9 cellular contexts compared by ENCODE assay signal in the genomic region with DNA sequence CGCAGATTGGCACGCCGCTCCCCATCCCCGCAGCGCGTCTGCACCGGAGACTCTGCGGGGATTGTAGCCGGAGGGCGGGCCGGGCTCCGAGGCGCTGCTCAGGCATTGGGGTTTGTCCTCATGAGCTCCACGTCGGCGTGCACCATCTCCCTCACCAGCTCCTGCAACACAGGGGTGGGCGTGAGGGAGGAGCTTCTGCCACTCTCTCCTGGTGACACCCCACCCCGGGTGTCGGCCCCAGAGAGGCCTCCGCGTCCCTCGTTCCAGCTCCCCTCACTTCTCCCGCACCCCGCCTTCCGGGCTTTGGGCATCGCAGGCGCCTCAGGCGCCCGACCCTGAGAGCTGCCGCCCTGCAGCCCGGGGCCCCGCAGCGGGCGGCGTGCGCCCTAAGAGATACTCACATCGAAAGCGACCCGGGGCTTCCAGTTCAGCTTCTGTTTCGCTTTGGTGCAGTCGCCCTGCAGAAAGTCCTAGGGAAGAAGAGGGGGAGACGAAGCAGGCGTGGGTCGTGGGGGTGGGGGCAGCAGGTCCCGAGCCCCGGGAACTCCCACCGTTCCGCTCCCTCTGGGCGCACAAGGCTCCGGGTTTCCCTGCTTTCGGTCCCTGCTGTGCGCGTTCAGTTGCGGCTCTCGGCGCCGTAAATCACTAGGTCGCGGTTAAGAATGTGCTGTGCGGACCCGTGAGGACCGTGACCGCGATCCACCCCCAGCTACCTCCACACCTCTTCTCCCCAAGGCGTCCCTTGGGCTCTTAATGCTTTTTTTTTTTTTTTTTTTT. TPM values are rescaled to one million over a fixed set of nuclear protein-coding genes. Genes with fewer than 3 reads are reported as not detected.
DNase-seq lines count a peak whose midpoint lies in the region; ATAC-seq and TF ChIP-seq lines count a peak whose summit lies in the region.
"Had no signal": no experiment of that assay in that cellular context is flagged by ENCODE, and none has a peak within 500 bp of the region (broad histone marks: within the 10 kb centered on the region; RNA-seq: fewer than 3 reads in every experiment).

No MANE protein-coding gene starts in this region.

- peak overlapping the region; percentile 48 for H3K4me3 Mint-ChIP-seq in activated CD8-positive, alpha-beta T cell treated with anti-CD3 and anti-CD28 coated beads, Interleukin-2, amount 10 ng/mL, durations not matched to agents 7 days and 5 days

- ATAC-seq in GM19463 (IDR thresholded peaks at IDR 0.05; ENCODE audit: unreplicated experiment) (peak; percentile 44), GM19324 (IDR thresholded peaks at IDR 0.05; ENCODE audit: low FRiP score, unreplicated experiment) (no peak)
- ATAC-seq in activated CD8-positive, alpha-beta T cell treated with anti-CD3 and anti-CD28 coated beads, Interleukin-2, amount 10 ng/mL, durations not matched to agents 7 days and 5 days, result no peak
- ATAC-seq: K562 had no signal

- no peak overlapping the region for H2AFZ ChIP-seq in MM.1S (ENCODE audit: low read length)

- no peaks in the 10 kb centered on the region for H3K9me2 ChIP-seq in MM.1S (replicated peaks; ENCODE audit: insufficient read depth, low read length)

- peaks cover 59% of the 10 kb centered on the region for H3K27me3 Mint-ChIP-seq in activated CD8-positive, alpha-beta T cell treated with anti-CD3 and anti-CD28 coated beads, Interleukin-2, amount 10 ng/mL, durations not matched to agents 7 days and 5 days (ENCODE audit: low read depth)

- H3K9me3 ChIP-seq in right atrium auricular region, result no peaks in the 10 kb centered on the region
- no peaks in the 10 kb centered on the region for H3K9me3 ChIP-seq in skeletal muscle satellite cell (replicated peaks; ENCODE audit: low read length)
- no peaks in the 10 kb centered on the region for H3K9me3 ChIP-seq in MM.1S (replicated peaks; ENCODE audit: insufficient read depth, low read length)

- H3K36me3 Mint-ChIP-seq in activated CD8-positive, alpha-beta T cell treated with anti-CD3 and anti-CD28 coated beads, Interleukin-2, amount 10 ng/mL, durations not matched to agents 7 days and 5 days (ENCODE audit: low read depth), result no peaks in the 10 kb centered on the region

- H3K4me1 Mint-ChIP-seq in activated CD8-positive, alpha-beta T cell treated with anti-CD3 and anti-CD28 coated beads, Interleukin-2, amount 10 ng/mL, durations not matched to agents 7 days and 5 days (ENCODE audit: low read depth), result peaks cover 6% of the 10 kb centered on the region

- H3K27ac Mint-ChIP-seq in activated CD8-positive, alpha-beta T cell treated with anti-CD3 and anti-CD28 coated beads, Interleukin-2, amount 10 ng/mL, durations not matched to agents 7 days and 5 days, result no peak overlapping the region

- peaks cover 0 to 22% of the 10 kb centered on the region in 2 donors for H3K27me3 ChIP-seq in right atrium auricular region
- H3K27me3 ChIP-seq in skeletal muscle satellite cell (ENCODE audit: control insufficient read depth, insufficient read depth, low read length), result peaks cover 26% of the 10 kb centered on the region
- H3K27me3 ChIP-seq in MM.1S (replicated peaks; ENCODE audit: insufficient read depth, low read length), result no peaks in the 10 kb centered on the region

- peaks cover 0 to 33% of the 10 kb centered on the region in 2 donors for H3K4me1 ChIP-seq in right atrium auricular region
- peaks cover 10% of the 10 kb centered on the region for H3K4me1 ChIP-seq in skeletal muscle satellite cell (ENCODE audit: control insufficient read depth, insufficient read depth, low read length)
- H3K4me1 ChIP-seq in MM.1S (ENCODE audit: low read length), result no peaks in the 10 kb centered on the region

- H3K27ac ChIP-seq in right atrium auricular region (peak overlapping the region; percentile 75 to 79), MM.1S (ENCODE audit: low read length) (no peak overlapping the region)

- CTCF ChIA-PET in activated CD8-positive, alpha-beta T cell treated with anti-CD3 and anti-CD28 coated beads, Interleukin-2, amount 10 ng/mL, durations not matched to agents 7 days and 5 days (lab: Charles Lee), result interaction anchor here (1.0 kb wide), 1 partner anchor 480 kb away, joined by 3 read pairs; no protein-coding TSS in a partner anchor

- no peak for TF ChIP-seq CTCF in right atrium auricular region (IDR thresholded peaks at IDR 0.05)
- no peak for TF ChIP-seq CTCF in MM.1S (IDR thresholded peaks at IDR 0.05; ENCODE audit: low read length)

- H3K9me3 Mint-ChIP-seq in activated CD8-positive, alpha-beta T cell treated with anti-CD3 and anti-CD28 coated beads, Interleukin-2, amount 10 ng/mL, durations not matched to agents 7 days and 5 days (ENCODE audit: insufficient read depth), result no peaks in the 10 kb centered on the region

- H3K4me2 ChIP-seq in skeletal muscle satellite cell (ENCODE audit: low read length), result peak overlapping the region; percentile 100
- no peak overlapping the region for H3K4me2 ChIP-seq in MM.1S (ENCODE audit: low read depth, low read length)

- H3F3A ChIP-seq in MM.1S (ENCODE audit: insufficient read depth, low read length), result no peaks in the 10 kb centered on the region

- H3K4me3 ChIP-seq in right atrium auricular region (peak overlapping the region; percentile 45 to 63), skeletal muscle satellite cell (ENCODE audit: low read length) (peak overlapping the region; percentile 91), MM.1S (ENCODE audit: low read length) (no peak overlapping the region)
- H3K4me3 ChIP-seq: K562 had no signal

- H4K20me1 ChIP-seq in MM.1S (ENCODE audit: insufficient read depth, low read length), result no peaks in the 10 kb centered on the region

- H3K79me2 ChIP-seq in MM.1S (ENCODE audit: low read length), result no peaks in the 10 kb centered on the region

- H3K9ac ChIP-seq in skeletal muscle satellite cell (ENCODE audit: low read depth, low read length) (peak overlapping the region; percentile 76), MM.1S (ENCODE audit: low read length) (no peak overlapping the region)

- DNase-seq in activated CD8-positive, alpha-beta T cell treated with anti-CD3 and anti-CD28 coated beads, Interleukin-2, amount 10 ng/mL, durations not matched to agents 7 days and 5 days, result peak; percentile 34
- DNase-seq in right atrium auricular region (ENCODE audit: low spot score) (no peak), MM.1S (no peak), NCI-H1436 (lab: John Stamatoyannopoulos, UW) (no peak), NCI-H526 treated with DMSO at 0.1 percent for 48 hours (lab: John Stamatoyannopoulos, UW) (no peak)

- no peaks in the 10 kb centered on the region for H3K36me3 ChIP-seq in right atrium auricular region
- H3K36me3 ChIP-seq in skeletal muscle satellite cell (ENCODE audit: insufficient read depth, low read length), result no peaks in the 10 kb centered on the region
- H3K36me3 ChIP-seq in MM.1S (replicated peaks; ENCODE audit: insufficient read depth, low read length), result no peaks in the 10 kb centered on the region

- POLR2A ChIA-PET in activated CD8-positive, alpha-beta T cell treated with anti-CD3 and anti-CD28 coated beads, Interleukin-2, amount 10 ng/mL, durations not matched to agents 7 days and 5 days (lab: Charles Lee), result no interaction called here

RNA-seq across cellular contexts. Expression of gene FOXC1, which starts 14.5 kb away (rescaled TPM):
- total RNA-seq in activated CD8-positive, alpha-beta T cell treated with anti-CD3 and anti-CD28 coated beads, Interleukin-2, amount 10 ng/mL, durations not matched to agents 7 days and 5 days, result not detected
- 10 to 100 TPM; 13.5 to 23.6 TPM for total RNA-seq in right atrium auricular region
- 3.3 and 6.1 TPM in 2 replicates for total RNA-seq in skeletal muscle satellite cell (2012; rRNA removed)
- total RNA-seq: K562 had no signal

Comparison
In these comparisons a context has a peak if more than half of its experiments do, and no peak if none do; other contexts are left out.
1. RNA of gene FOXC1, which starts 14.5 kb away (total RNA-seq): 13.5 to 23.6 TPM in right atrium auricular region; not detected in activated CD8-positive, alpha-beta T cell treated with anti-CD3 and anti-CD28 coated beads, Interleukin-2, amount 10 ng/mL, durations not matched to agents 7 days and 5 days; every median in the first group is over 10 times any median in the second.